In genomic region chr12:93243689-93244513, GRCh38 we compare ENCODE assay signal across 9 cellular contexts.
DNase-seq lines count a peak whose midpoint lies in the region; ATAC-seq, FAIRE-seq and TF ChIP-seq lines count a peak whose summit lies in the region.
"Had no signal": no experiment of that assay in that cellular context is flagged by ENCODE, and none has a peak within 500 bp of the region (broad histone marks: within the 10 kb centered on the region; RNA-seq: fewer than 3 reads in every experiment).

No MANE protein-coding gene starts in this region.

- H3K27me3 ChIP-seq in RWPE2 (ENCODE audit: insufficient read depth, poor library complexity, severe bottlenecking), result no peaks in the 10 kb centered on the region
- no peaks in the 10 kb centered on the region for H3K27me3 ChIP-seq in foreskin keratinocyte
- H3K27me3 ChIP-seq in small intestine (ENCODE audit: control insufficient read depth in 2 of 2, insufficient read depth in 2 of 2, low read length in 2 of 2), result no peaks in the 10 kb centered on the region
- H3K27me3 ChIP-seq: BLaER1 had no signal

- intact Hi-C loops in posterior cingulate gyrus (cut with DNase I), result no loop called here

- no peak for DNase-seq in activated CD4-positive, CD25-positive, alpha-beta regulatory T cell (lab: John Stamatoyannopoulos, UW)
- DNase-seq in RWPE2 (ENCODE audit: low spot score) (peak; percentile 69), foreskin keratinocyte (peak; percentile 67 to 79), small intestine (peak; percentile 84), NCI-H1048 (lab: John Stamatoyannopoulos, UW) (no peak), posterior cingulate gyrus (no peak)

- peak overlapping the region; percentile 47 for H3K27ac ChIP-seq in RWPE2 (ENCODE audit: poor library complexity, severe bottlenecking)
- no peak overlapping the region for H3K27ac ChIP-seq in foreskin keratinocyte
- H3K27ac ChIP-seq in small intestine (ENCODE audit: low read depth in 1 of 2, low read length in 1 of 2), result peak overlapping the region; percentile 33 to 60
- H3K27ac ChIP-seq: BLaER1 had no signal

- H3K9me3 ChIP-seq in RWPE2 (ENCODE audit: severe bottlenecking) (no peaks in the 10 kb centered on the region), small intestine (ENCODE audit: control insufficient read depth, low read depth) (no peaks in the 10 kb centered on the region)

- 26 to 36% (median 28%) methylated on average over 4 of the region's 4 CpGs for WGBS in small intestine, 3 donors

- TF ChIP-seq CTCF in RWPE2 (IDR thresholded peaks at IDR 0.05; ENCODE audit: poor library complexity, severe bottlenecking) (no peak), foreskin keratinocyte (conservative IDR thresholded peaks at IDR 0.05) (no peak)

- H3K36me3 ChIP-seq in RWPE2 (ENCODE audit: low read depth), result no peaks in the 10 kb centered on the region
- no peaks in the 10 kb centered on the region for H3K36me3 ChIP-seq in small intestine (ENCODE audit: control insufficient read depth in 2 of 2, insufficient read depth in 2 of 2, low read length in 2 of 2)
- H3K36me3 ChIP-seq: BLaER1 had no signal

- H3K4me1 ChIP-seq in RWPE2 (ENCODE audit: insufficient read depth, poor library complexity, severe bottlenecking) (peaks cover 15% of the 10 kb centered on the region), foreskin keratinocyte (peaks cover 9% of the 10 kb centered on the region), small intestine (ENCODE audit: control insufficient read depth in 2 of 2, insufficient read depth in 1 of 2, low read depth in 1 of 2, low read length in 1 of 2) (peaks cover 3 to 5% of the 10 kb centered on the region in 2 donors)
- H3K4me1 ChIP-seq: BLaER1 had no signal

- H3K4me3 ChIP-seq in RWPE2 (ENCODE audit: severe bottlenecking) (no peak overlapping the region), small intestine (ENCODE audit: low read depth in 1 of 2, low read length in 2 of 2) (no peak overlapping the region)
- H3K4me3 ChIP-seq: BLaER1 had no signal

- FAIRE-seq in small intestine (lab: Jason Lieb, UNC), result no peak

- ATAC-seq in activated CD4-positive, CD25-positive, alpha-beta regulatory T cell treated with anti-CD3 and anti-CD28 coated beads, Interleukin-2, amount 50 U/mL, for 24 hours, result peak; percentile 7 to 25
- ATAC-seq in HG03066 (IDR thresholded peaks at IDR 0.05; ENCODE audit: low read depth, unreplicated experiment) (peak; percentile 34), RWPE2 (ENCODE audit: low read depth) (peak; percentile 90), foreskin keratinocyte (peak; percentile 62)

Comparison
In these comparisons a context has a peak if more than half of its experiments do, and no peak if none do; other contexts are left out.
1. ATAC-seq: peak in every context shown above with its lines; median percentile 90 in RWPE2; 62 in foreskin keratinocyte; 34 in HG03066; 16 in activated CD4-positive, CD25-positive, alpha-beta regulatory T cell treated with anti-CD3 and anti-CD28 coated beads, Interleukin-2, amount 50 U/mL, for 24 hours.
2. DNase-seq: peak in RWPE2 (single experiment), foreskin keratinocyte (2 of 2) and small intestine (single experiment); none in activated CD4-positive, CD25-positive, alpha-beta regulatory T cell (0 of 4), NCI-H1048 (single experiment) and posterior cingulate gyrus (0 of 10).